Comparison of ENCODE assay signal across 15 cellular contexts in genomic region chr20:35273449-35274171, GRCh38. TPM values are rescaled to one million over a fixed set of nuclear protein-coding genes. Genes with fewer than 3 reads are reported as not detected.
DNase-seq lines count a peak whose midpoint lies in the region; ATAC-seq and TF ChIP-seq lines count a peak whose summit lies in the region.
"Had no signal": no experiment of that assay in that cellular context is flagged by ENCODE, and none has a peak within 500 bp of the region (broad histone marks: within the 10 kb centered on the region; RNA-seq: fewer than 3 reads in every experiment).

No MANE protein-coding gene starts in this region.

- intact Hi-C loops in natural killer cell (cut with micrococcal nuclease): no loop called here

- TF ChIP-seq EP300 in upper lobe of left lung (IDR thresholded peaks at IDR 0.05): no peak

- TF ChIP-seq CTCF in natural killer cell (IDR thresholded peaks at IDR 0.05) (no peak), upper lobe of left lung (IDR thresholded peaks at IDR 0.05) (no peak)

- no peaks in the 10 kb centered on the region for H3K36me3 Mint-ChIP-seq in natural killer cell
- H3K36me3 Mint-ChIP-seq in natural killer cell treated with Interleukin-12 subunit alpha and Interleukin-12 subunit beta and Interleukin-15 and Interleukin-18, amount 100 ng/mL, for 72 hours: peaks cover 4% of the 10 kb centered on the region

- peaks cover 0 to 74% (median 33%) of the 10 kb centered on the region in 4 donors for H3K36me3 ChIP-seq in upper lobe of left lung

- DNase-seq in natural killer cell: no peak
- no peak for DNase-seq in natural killer cell treated with Interleukin-12 subunit alpha and Interleukin-12 subunit beta and Interleukin-15 and Interleukin-18, amount 100 ng/mL, for 72 hours (ENCODE audit: low spot score)
- peak; percentile 74 for DNase-seq in astrocyte of the hippocampus (ENCODE audit: low read depth, low spot score)
- DNase-seq in left lobe of liver (ENCODE audit: low spot score): no peak
- no peak for DNase-seq in upper lobe of left lung
- DNase-seq in NAMALWA (ENCODE audit: low spot score): no peak
- DNase-seq: activated CD4-positive, alpha-beta T cell treated with anti-CD3 and anti-CD28 coated beads for 4 hours; activated effector memory CD4-positive, alpha-beta T cell treated with Interleukin-2 at 50 U/mL for 16 hours; GF-D8; NCI-H1092; stimulated activated CD8-positive, alpha-beta memory T cell treated with anti-CD3 and anti-CD28 coated beads, Interleukin-4, amount 100 ng/mL, for 48 hours had no signal

- TF ChIP-seq POLR2A in upper lobe of left lung (IDR thresholded peaks at IDR 0.05): no peak

- peaks cover 17 to 26% of the 10 kb centered on the region in 2 donors for H3K4me1 Mint-ChIP-seq in natural killer cell
- peaks cover 4 to 25% of the 10 kb centered on the region in 2 donors for H3K4me1 Mint-ChIP-seq in natural killer cell treated with Interleukin-12 subunit alpha and Interleukin-12 subunit beta and Interleukin-15 and Interleukin-18, amount 100 ng/mL, for 72 hours (ENCODE audit: low read depth in 2 of 2)

- peaks cover 18 to 38% (median 23%) of the 10 kb centered on the region in 4 donors for H3K4me1 ChIP-seq in upper lobe of left lung

- no peak overlapping the region for H3K27ac ChIP-seq in upper lobe of left lung

- no peaks in the 10 kb centered on the region for H3K9me3 Mint-ChIP-seq in natural killer cell
- H3K9me3 Mint-ChIP-seq in natural killer cell treated with Interleukin-12 subunit alpha and Interleukin-12 subunit beta and Interleukin-15 and Interleukin-18, amount 100 ng/mL, for 72 hours: no peaks in the 10 kb centered on the region
- H3K9me3 Mint-ChIP-seq: CD14-positive monocyte had no signal

- ATAC-seq in natural killer cell (no peak), left lobe of liver (peak; percentile 17), GM19328 (IDR thresholded peaks at IDR 0.05; ENCODE audit: unreplicated experiment) (no peak), GM21526 (IDR thresholded peaks at IDR 0.05; ENCODE audit: low FRiP score, unreplicated experiment) (no peak), upper lobe of left lung (ENCODE audit: low FRiP score in 2 of 2) (no peak)
- no peak for ATAC-seq in natural killer cell treated with Interleukin-12 subunit alpha and Interleukin-12 subunit beta and Interleukin-15 and Interleukin-18, amount 100 ng/mL, for 72 hours

- H3K4me3 Mint-ChIP-seq in natural killer cell: no peak overlapping the region
- H3K4me3 Mint-ChIP-seq in natural killer cell treated with Interleukin-12 subunit alpha and Interleukin-12 subunit beta and Interleukin-15 and Interleukin-18, amount 100 ng/mL, for 72 hours: no peak overlapping the region

- no peaks in the 10 kb centered on the region for H3K9me3 ChIP-seq in upper lobe of left lung

- WGBS in upper lobe of left lung, 2 donors: 79 to 89% methylated on average over 7 to 13 of the region's 13 CpGs

- H3K27ac Mint-ChIP-seq in natural killer cell: peak overlapping the region; percentile 13 to 53
- peak overlapping the region in 1 of 2 donors; percentile 62 for H3K27ac Mint-ChIP-seq in natural killer cell treated with Interleukin-12 subunit alpha and Interleukin-12 subunit beta and Interleukin-15 and Interleukin-18, amount 100 ng/mL, for 72 hours

- H3K4me3 ChIP-seq in upper lobe of left lung: no peak overlapping the region

- no peaks in the 10 kb centered on the region for H3K27me3 Mint-ChIP-seq in natural killer cell (ENCODE audit: low read depth in 2 of 2)
- no peaks in the 10 kb centered on the region for H3K27me3 Mint-ChIP-seq in natural killer cell treated with Interleukin-12 subunit alpha and Interleukin-12 subunit beta and Interleukin-15 and Interleukin-18, amount 100 ng/mL, for 72 hours

- H3K27me3 ChIP-seq in upper lobe of left lung: no peaks in the 10 kb centered on the region

RNA-seq across cellular contexts. Expression of gene MMP24OS, which starts 4.3 kb away (rescaled TPM):
- total RNA-seq in natural killer cell (10 to 100 TPM; 76.5 to 92.7 (median 86.6) TPM), left lobe of liver (27.3 TPM), upper lobe of left lung (100 to 1,000 TPM in 1 of 6 donors, 10 to 100 TPM in 5; 27.8 to 145 (median 42.6) TPM)
- 10 to 100 TPM; 35.6 to 51.2 TPM for total RNA-seq in natural killer cell treated with Interleukin-12 subunit alpha and Interleukin-12 subunit beta and Interleukin-15 and Interleukin-18, amount 100 ng/mL, for 72 hours

RNA-seq across cellular contexts. Expression of gene EIF6, which starts 11.0 kb away (rescaled TPM):
- total RNA-seq in natural killer cell (10 to 100 TPM; 73.9 to 81.4 (median 79.0) TPM), left lobe of liver (80.2 TPM), upper lobe of left lung (100 to 1,000 TPM in 2 of 6 donors, 10 to 100 TPM in 4; 57.5 to 106 (median 88.7) TPM)
- total RNA-seq in natural killer cell treated with Interleukin-12 subunit alpha and Interleukin-12 subunit beta and Interleukin-15 and Interleukin-18, amount 100 ng/mL, for 72 hours: 100 to 1,000 TPM; 154 to 233 TPM

RNA-seq across cellular contexts. Expression of gene FAM83C, which starts 18.6 kb away (rescaled TPM):
- total RNA-seq in natural killer cell (not detected), left lobe of liver (not detected), upper lobe of left lung (not detected)
- total RNA-seq in natural killer cell treated with Interleukin-12 subunit alpha and Interleukin-12 subunit beta and Interleukin-15 and Interleukin-18, amount 100 ng/mL, for 72 hours: under 1 TPM in 1 of 2 donors, not detected in 1; 0.10 TPM
- total RNA-seq: osteocyte had no signal

RNA-seq across cellular contexts. Expression of gene MMP24, which starts 47.1 kb away (rescaled TPM):
- total RNA-seq in natural killer cell (under 1 TPM; 0.14 to 0.18 (median 0.16) TPM), left lobe of liver (0.43 TPM), upper lobe of left lung (10 to 100 TPM in 5 of 6 donors, 1 to 10 TPM in 1; 7.3 to 25.4 (median 15.6) TPM)
- not detected for total RNA-seq in natural killer cell treated with Interleukin-12 subunit alpha and Interleukin-12 subunit beta and Interleukin-15 and Interleukin-18, amount 100 ng/mL, for 72 hours
